ENCODE assay signal across 1 cellular context in the genomic region with DNA sequence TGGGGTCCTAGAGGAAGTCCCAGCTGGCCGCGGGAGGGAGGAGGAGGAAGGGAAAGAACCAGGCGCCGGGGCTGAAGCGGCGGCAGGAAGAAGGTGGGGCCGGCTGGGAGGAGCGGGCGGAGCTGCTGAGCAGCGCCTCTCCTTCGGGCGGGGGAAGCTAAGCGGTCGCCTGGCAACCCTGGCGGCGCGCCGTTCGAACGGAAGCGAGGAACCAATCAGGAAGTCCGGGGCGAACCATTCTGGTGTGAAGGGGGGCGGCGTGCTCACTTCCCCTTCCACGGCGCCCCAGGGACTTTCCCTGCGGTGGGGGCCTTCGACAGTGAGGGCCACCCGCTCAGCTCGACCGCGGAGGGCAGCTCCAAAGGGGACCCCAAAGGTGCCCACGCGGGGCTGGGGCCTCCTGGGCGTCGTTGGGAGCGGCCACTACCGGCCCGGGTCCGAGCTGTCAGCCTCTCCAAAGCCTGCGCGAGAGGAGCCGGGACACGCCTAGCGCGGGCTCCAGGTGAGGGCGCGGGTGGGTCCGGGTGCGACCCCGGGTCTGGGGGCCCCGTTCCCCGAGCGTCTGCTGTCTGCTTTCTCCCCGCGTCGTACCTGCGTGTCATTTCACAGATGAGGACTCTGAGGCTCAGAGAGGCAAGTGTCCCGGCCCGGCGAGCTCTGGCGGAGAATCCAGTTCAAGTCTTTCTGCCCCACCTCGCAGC.
A peak's percentile ranks its signal among the peaks of the same experiment; 100 is the strongest.
TF ChIP-seq lines count a peak whose summit lies in the region.

Gene FAM110A (plus strand): TSS at position 266 of the 701 bp plus-strand sequence. CDS start 11,090 bp downstream, outside the sequence.

TF ChIP-seq in HepG2, 621 proteins besides CTCF, POLR2A, EP300 and RAD21 (continued from another document and continues in another):
- TF ChIP-seq, protein P1, sequence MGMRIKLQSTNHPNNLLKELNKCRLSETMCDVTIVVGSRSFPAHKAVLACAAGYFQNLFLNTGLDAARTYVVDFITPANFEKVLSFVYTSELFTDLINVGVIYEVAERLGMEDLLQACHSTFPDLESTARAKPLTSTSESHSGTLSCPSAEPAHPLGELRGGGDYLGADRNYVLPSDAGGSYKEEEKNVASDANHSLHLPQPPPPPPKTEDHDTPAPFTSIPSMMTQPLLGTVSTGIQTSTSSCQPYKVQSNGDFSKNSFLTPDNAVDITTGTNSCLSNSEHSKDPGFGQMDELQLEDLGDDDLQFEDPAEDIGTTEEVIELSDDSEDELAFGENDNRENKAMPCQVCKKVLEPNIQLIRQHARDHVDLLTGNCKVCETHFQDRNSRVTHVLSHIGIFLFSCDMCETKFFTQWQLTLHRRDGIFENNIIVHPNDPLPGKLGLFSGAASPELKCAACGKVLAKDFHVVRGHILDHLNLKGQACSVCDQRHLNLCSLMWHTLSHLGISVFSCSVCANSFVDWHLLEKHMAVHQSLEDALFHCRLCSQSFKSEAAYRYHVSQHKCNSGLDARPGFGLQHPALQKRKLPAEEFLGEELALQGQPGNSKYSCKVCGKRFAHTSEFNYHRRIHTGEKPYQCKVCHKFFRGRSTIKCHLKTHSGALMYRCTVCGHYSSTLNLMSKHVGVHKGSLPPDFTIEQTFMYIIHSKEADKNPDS (CRISPR knock-in tag; IDR thresholded peaks at IDR 0.05), result peak; percentile 56; the same call in 1 of the 2 replicates
- no peak for TF ChIP-seq ZNF382 (CRISPR knock-in tag; IDR thresholded peaks at IDR 0.05; ENCODE audit: borderline replicate concordance)
- TF ChIP-seq ZFP41 (CRISPR knock-in tag; IDR thresholded peaks at IDR 0.05; ENCODE audit: borderline replicate concordance), result no peak
- no peak for TF ChIP-seq DMTF1 (CRISPR knock-in tag; IDR thresholded peaks at IDR 0.05)
- peak; percentile 51; the same call in 1 of the 2 replicates for TF ChIP-seq AKAP8 (CRISPR knock-in tag; IDR thresholded peaks at IDR 0.05)
- no peak for TF ChIP-seq NR2F2 (IDR thresholded peaks at IDR 0.05; ENCODE audit: borderline replicate concordance, low read depth)
- TF ChIP-seq, protein P2, sequence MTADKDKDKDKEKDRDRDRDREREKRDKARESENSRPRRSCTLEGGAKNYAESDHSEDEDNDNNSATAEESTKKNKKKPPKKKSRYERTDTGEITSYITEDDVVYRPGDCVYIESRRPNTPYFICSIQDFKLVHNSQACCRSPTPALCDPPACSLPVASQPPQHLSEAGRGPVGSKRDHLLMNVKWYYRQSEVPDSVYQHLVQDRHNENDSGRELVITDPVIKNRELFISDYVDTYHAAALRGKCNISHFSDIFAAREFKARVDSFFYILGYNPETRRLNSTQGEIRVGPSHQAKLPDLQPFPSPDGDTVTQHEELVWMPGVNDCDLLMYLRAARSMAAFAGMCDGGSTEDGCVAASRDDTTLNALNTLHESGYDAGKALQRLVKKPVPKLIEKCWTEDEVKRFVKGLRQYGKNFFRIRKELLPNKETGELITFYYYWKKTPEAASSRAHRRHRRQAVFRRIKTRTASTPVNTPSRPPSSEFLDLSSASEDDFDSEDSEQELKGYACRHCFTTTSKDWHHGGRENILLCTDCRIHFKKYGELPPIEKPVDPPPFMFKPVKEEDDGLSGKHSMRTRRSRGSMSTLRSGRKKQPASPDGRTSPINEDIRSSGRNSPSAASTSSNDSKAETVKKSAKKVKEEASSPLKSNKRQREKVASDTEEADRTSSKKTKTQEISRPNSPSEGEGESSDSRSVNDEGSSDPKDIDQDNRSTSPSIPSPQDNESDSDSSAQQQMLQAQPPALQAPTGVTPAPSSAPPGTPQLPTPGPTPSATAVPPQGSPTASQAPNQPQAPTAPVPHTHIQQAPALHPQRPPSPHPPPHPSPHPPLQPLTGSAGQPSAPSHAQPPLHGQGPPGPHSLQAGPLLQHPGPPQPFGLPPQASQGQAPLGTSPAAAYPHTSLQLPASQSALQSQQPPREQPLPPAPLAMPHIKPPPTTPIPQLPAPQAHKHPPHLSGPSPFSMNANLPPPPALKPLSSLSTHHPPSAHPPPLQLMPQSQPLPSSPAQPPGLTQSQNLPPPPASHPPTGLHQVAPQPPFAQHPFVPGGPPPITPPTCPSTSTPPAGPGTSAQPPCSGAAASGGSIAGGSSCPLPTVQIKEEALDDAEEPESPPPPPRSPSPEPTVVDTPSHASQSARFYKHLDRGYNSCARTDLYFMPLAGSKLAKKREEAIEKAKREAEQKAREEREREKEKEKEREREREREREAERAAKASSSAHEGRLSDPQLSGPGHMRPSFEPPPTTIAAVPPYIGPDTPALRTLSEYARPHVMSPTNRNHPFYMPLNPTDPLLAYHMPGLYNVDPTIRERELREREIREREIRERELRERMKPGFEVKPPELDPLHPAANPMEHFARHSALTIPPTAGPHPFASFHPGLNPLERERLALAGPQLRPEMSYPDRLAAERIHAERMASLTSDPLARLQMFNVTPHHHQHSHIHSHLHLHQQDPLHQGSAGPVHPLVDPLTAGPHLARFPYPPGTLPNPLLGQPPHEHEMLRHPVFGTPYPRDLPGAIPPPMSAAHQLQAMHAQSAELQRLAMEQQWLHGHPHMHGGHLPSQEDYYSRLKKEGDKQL (CRISPR knock-in tag; IDR thresholded peaks at IDR 0.05; ENCODE audit: low read depth), result no peak
- TF ChIP-seq REXO4 (CRISPR knock-in tag; IDR thresholded peaks at IDR 0.05; ENCODE audit: borderline replicate concordance), result no peak
- peak; percentile 95 for TF ChIP-seq ZNF543 (CRISPR knock-in tag; IDR thresholded peaks at IDR 0.05)
- TF ChIP-seq, protein P3, sequence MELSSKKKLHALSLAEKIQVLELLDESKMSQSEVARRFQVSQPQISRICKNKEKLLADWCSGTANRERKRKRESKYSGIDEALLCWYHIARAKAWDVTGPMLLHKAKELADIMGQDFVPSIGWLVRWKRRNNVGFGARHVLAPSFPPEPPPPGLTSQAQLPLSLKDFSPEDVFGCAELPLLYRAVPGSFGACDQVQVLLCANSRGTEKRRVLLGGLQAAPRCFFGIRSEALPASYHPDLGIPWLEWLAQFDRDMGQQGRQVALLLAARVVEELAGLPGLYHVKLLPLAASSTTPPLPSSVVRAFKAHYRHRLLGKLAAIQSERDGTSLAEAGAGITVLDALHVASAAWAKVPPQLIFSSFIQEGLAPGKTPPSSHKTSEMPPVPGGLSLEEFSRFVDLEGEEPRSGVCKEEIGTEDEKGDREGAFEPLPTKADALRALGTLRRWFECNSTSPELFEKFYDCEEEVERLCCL (CRISPR knock-in tag; IDR thresholded peaks at IDR 0.05; ENCODE audit: borderline replicate concordance), result no peak
- TF ChIP-seq ZNF713 (CRISPR knock-in tag; IDR thresholded peaks at IDR 0.05), result 0 out of 2 replicates have a peak, but pooled peaks have one; percentile 58
- TF ChIP-seq ZNF33A (CRISPR knock-in tag; IDR thresholded peaks at IDR 0.05; ENCODE audit: borderline replicate concordance), result no peak
- peak; percentile 55 for TF ChIP-seq ISL2 (CRISPR knock-in tag; IDR thresholded peaks at IDR 0.05)
- peak; percentile 76; the same call in 1 of the 2 replicates for TF ChIP-seq ZNF768 (CRISPR knock-in tag; IDR thresholded peaks at IDR 0.05)
- TF ChIP-seq SMYD3 (CRISPR knock-in tag; IDR thresholded peaks at IDR 0.05), result peak; percentile 83
- TF ChIP-seq, protein P4, sequence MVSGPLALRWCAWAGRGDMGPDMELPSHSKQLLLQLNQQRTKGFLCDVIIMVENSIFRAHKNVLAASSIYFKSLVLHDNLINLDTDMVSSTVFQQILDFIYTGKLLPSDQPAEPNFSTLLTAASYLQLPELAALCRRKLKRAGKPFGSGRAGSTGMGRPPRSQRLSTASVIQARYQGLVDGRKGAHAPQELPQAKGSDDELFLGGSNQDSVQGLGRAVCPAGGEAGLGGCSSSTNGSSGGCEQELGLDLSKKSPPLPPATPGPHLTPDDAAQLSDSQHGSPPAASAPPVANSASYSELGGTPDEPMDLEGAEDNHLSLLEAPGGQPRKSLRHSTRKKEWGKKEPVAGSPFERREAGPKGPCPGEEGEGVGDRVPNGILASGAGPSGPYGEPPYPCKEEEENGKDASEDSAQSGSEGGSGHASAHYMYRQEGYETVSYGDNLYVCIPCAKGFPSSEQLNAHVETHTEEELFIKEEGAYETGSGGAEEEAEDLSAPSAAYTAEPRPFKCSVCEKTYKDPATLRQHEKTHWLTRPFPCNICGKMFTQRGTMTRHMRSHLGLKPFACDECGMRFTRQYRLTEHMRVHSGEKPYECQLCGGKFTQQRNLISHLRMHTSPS (CRISPR knock-in tag; IDR thresholded peaks at IDR 0.05; ENCODE audit: low read depth), result 0 out of 2 replicates have a peak, but pooled peaks have one; percentile 67
- TF ChIP-seq, protein P5, sequence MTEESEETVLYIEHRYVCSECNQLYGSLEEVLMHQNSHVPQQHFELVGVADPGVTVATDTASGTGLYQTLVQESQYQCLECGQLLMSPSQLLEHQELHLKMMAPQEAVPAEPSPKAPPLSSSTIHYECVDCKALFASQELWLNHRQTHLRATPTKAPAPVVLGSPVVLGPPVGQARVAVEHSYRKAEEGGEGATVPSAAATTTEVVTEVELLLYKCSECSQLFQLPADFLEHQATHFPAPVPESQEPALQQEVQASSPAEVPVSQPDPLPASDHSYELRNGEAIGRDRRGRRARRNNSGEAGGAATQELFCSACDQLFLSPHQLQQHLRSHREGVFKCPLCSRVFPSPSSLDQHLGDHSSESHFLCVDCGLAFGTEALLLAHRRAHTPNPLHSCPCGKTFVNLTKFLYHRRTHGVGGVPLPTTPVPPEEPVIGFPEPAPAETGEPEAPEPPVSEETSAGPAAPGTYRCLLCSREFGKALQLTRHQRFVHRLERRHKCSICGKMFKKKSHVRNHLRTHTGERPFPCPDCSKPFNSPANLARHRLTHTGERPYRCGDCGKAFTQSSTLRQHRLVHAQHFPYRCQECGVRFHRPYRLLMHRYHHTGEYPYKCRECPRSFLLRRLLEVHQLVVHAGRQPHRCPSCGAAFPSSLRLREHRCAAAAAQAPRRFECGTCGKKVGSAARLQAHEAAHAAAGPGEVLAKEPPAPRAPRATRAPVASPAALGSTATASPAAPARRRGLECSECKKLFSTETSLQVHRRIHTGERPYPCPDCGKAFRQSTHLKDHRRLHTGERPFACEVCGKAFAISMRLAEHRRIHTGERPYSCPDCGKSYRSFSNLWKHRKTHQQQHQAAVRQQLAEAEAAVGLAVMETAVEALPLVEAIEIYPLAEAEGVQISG (CRISPR knock-in tag; IDR thresholded peaks at IDR 0.05), result peak; percentile 80
- no peak for TF ChIP-seq RFXANK (CRISPR knock-in tag; IDR thresholded peaks at IDR 0.05)
- TF ChIP-seq ZBTB43 (CRISPR knock-in tag; conservative IDR thresholded peaks at IDR 0.05), result no peak; the same call in 1 of the 2 replicates
- TF ChIP-seq SKIL (CRISPR knock-in tag; IDR thresholded peaks at IDR 0.05; ENCODE audit: borderline replicate concordance), result no peak
- peak; percentile 78 for TF ChIP-seq ZNF710 (CRISPR knock-in tag; IDR thresholded peaks at IDR 0.05; ENCODE audit: borderline replicate concordance)
- no peak for TF ChIP-seq YY1 (IDR thresholded peaks at IDR 0.05; ENCODE audit: insufficient read depth, insufficient replicate concordance, low read depth, low read length)
- no peak for TF ChIP-seq CENPT (CRISPR knock-in tag; IDR thresholded peaks at IDR 0.05; ENCODE audit: low read depth)
- TF ChIP-seq SRSF1 (optimal IDR thresholded peaks at IDR 0.05; ENCODE audit: low read depth, low read length), result peak; percentile 86
- no peak for TF ChIP-seq PTBP1 (IDR thresholded peaks at IDR 0.05; ENCODE audit: low read depth, low read length, poor library complexity, severe bottlenecking)
- TF ChIP-seq HHEX (CRISPR knock-in tag; IDR thresholded peaks at IDR 0.05), result no peak
- TF ChIP-seq ZNF180 (CRISPR knock-in tag; IDR thresholded peaks at IDR 0.05; ENCODE audit: borderline replicate concordance, low read depth), result no peak
- 0 out of 2 replicates have a peak, but pooled peaks have one; percentile 20 for TF ChIP-seq ZSCAN29 (CRISPR knock-in tag; conservative IDR thresholded peaks at IDR 0.05)
- no peak for TF ChIP-seq ZNF30 (CRISPR knock-in tag; IDR thresholded peaks at IDR 0.05)
